ENCODE assay signal across 1 cellular context in the genomic region with DNA sequence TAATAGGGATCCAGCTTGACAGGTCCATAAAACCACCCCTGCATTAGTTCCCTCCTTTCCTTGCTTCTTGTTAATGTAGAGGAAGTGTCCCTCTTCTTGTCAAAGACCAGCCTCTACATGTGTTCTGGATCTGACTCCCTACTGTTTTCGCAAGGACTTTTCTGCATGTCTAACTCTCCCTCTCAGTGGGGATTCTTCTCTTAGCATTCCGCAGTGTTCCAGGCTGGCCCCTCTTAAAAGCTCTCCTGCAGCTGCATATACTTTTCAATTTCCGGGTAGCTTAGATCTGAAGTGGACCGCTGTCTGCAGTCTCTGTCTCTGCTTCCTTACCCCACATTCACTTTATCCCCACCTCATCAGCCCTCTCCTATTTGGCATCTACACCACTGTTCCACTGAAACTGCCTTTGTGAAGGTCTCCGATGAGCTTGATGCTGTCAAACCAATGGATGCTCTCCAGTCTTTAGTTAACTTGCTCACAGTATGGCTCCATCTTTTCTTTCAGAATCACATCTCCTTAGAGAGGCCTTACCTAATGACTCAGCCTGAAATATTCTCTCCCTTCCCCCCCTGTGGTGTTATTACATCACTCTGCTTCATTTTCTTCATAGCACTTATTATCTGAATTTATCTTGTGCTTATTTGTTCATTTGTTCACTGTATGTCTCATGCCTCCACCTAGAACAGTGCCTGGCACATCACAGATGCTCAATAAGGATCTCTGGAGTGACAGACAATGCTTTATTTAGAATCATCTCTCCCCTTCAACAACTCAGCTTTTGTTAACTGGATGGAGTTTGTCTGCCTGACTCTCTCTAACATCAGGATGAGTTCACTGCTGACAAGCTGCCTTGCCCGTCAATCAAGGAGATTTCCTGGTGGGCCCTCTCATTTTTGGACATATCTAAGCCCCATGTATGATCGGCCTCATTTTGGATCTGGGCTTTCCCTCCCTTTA.
TF ChIP-seq lines count a peak whose summit lies in the region.

No MANE protein-coding gene starts in this region.

TF ChIP-seq in HEK293, 187 proteins besides CTCF, POLR2A, EP300 and RAD21 (continued from another document):
- no peak for TF ChIP-seq ZBTB11 (tag by site-specific recombination; conservative IDR thresholded peaks at IDR 0.05; ENCODE audit: low read depth)
- TF ChIP-seq ZNF354C (tag by site-specific recombination; IDR thresholded peaks at IDR 0.05; ENCODE audit: borderline replicate concordance, low read depth): no peak
- TF ChIP-seq ZNF629 (tag by site-specific recombination; IDR thresholded peaks at IDR 0.05): peak; percentile 62
- TF ChIP-seq, protein P1, sequence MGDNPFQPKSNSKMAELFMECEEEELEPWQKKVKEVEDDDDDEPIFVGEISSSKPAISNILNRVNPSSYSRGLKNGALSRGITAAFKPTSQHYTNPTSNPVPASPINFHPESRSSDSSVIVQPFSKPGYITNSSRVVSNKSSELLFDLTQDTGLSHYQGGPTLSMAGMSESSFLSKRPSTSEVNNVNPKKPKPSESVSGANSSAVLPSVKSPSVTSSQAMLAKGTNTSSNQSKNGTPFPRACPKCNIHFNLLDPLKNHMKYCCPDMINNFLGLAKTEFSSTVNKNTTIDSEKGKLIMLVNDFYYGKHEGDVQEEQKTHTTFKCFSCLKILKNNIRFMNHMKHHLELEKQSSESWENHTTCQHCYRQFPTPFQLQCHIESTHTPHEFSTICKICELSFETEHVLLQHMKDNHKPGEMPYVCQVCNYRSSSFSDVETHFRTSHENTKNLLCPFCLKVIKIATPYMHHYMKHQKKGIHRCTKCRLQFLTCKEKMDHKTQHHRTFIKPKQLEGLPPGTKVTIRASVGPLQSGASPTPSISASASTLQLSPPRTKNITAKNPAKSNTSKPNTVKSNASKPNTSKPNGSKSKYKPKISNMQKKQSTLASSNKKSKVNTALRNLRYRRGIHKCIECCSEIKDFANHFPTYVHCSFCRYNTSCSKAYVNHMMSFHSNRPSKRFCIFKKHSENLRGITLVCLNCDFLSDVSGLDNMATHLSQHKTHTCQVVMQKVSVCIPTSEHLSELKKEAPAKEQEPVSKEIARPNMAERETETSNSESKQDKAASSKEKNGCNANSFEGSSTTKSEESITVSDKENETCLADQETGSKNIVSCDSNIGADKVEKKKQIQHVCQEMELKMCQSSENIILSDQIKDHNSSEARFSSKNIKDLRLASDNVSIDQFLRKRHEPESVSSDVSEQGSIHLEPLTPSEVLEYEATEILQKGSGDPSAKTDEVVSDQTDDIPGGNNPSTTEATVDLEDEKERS (tag by site-specific recombination; IDR thresholded peaks at IDR 0.05): no peak
- no peak for TF ChIP-seq RBAK (tag by site-specific recombination; IDR thresholded peaks at IDR 0.05)
- no peak for TF ChIP-seq ZNF292 (tag by site-specific recombination; IDR thresholded peaks at IDR 0.05; ENCODE audit: borderline replicate concordance, low read depth)
- peak; percentile 26; the same call in 1 of the 2 replicates for TF ChIP-seq ZNF692 (tag by site-specific recombination; IDR thresholded peaks at IDR 0.05)
- TF ChIP-seq ZIC2 (tag by site-specific recombination; IDR thresholded peaks at IDR 0.05): 0 out of 2 replicates have a peak, but pooled peaks have one; percentile 22
- TF ChIP-seq GLIS1 (tag by site-specific recombination; IDR thresholded peaks at IDR 0.05): peak; percentile 32; the same call in 1 of the 2 replicates
- no peak for TF ChIP-seq ZNF654 (tag by site-specific recombination; IDR thresholded peaks at IDR 0.05; ENCODE audit: low read depth)
- no peak for TF ChIP-seq ZNF146 (tag by site-specific recombination; IDR thresholded peaks at IDR 0.05)
- no peak for TF ChIP-seq ZNF274 (IDR thresholded peaks at IDR 0.05; ENCODE audit: low read length)
- no peak for TF ChIP-seq ZNF274 (tag by site-specific recombination; IDR thresholded peaks at IDR 0.05; ENCODE audit: borderline replicate concordance)
- TF ChIP-seq, protein P2, sequence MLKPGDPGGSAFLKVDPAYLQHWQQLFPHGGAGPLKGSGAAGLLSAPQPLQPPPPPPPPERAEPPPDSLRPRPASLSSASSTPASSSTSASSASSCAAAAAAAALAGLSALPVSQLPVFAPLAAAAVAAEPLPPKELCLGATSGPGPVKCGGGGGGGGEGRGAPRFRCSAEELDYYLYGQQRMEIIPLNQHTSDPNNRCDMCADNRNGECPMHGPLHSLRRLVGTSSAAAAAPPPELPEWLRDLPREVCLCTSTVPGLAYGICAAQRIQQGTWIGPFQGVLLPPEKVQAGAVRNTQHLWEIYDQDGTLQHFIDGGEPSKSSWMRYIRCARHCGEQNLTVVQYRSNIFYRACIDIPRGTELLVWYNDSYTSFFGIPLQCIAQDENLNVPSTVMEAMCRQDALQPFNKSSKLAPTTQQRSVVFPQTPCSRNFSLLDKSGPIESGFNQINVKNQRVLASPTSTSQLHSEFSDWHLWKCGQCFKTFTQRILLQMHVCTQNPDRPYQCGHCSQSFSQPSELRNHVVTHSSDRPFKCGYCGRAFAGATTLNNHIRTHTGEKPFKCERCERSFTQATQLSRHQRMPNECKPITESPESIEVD (tag by site-specific recombination; IDR thresholded peaks at IDR 0.05): no peak
- no peak for TF ChIP-seq ZNF776 (tag by site-specific recombination; IDR thresholded peaks at IDR 0.05; ENCODE audit: borderline replicate concordance)
- TF ChIP-seq SP3 (tag by site-specific recombination; IDR thresholded peaks at IDR 0.05): no peak
- no peak for TF ChIP-seq ZNF223 (tag by site-specific recombination; IDR thresholded peaks at IDR 0.05)
- TF ChIP-seq ZNF391 (tag by site-specific recombination; IDR thresholded peaks at IDR 0.05; ENCODE audit: borderline replicate concordance, low read depth): no peak
- no peak for TF ChIP-seq ZNF221 (tag by site-specific recombination; IDR thresholded peaks at IDR 0.05; ENCODE audit: borderline replicate concordance)
- no peak for TF ChIP-seq ZNF768 (tag by site-specific recombination; IDR thresholded peaks at IDR 0.05)
- no peak for TF ChIP-seq GFI1B (tag by site-specific recombination; IDR thresholded peaks at IDR 0.05)
- TF ChIP-seq KLF8 (tag by site-specific recombination; IDR thresholded peaks at IDR 0.05): peak; percentile 50; the same call in 1 of the 2 replicates
- no peak for TF ChIP-seq ZNF302 (tag by site-specific recombination; IDR thresholded peaks at IDR 0.05; ENCODE audit: low read depth)
- TF ChIP-seq ZNF362 (tag by site-specific recombination; IDR thresholded peaks at IDR 0.05): no peak
- TF ChIP-seq YY1 (tag by site-specific recombination; IDR thresholded peaks at IDR 0.05): no peak
- TF ChIP-seq, protein P3, sequence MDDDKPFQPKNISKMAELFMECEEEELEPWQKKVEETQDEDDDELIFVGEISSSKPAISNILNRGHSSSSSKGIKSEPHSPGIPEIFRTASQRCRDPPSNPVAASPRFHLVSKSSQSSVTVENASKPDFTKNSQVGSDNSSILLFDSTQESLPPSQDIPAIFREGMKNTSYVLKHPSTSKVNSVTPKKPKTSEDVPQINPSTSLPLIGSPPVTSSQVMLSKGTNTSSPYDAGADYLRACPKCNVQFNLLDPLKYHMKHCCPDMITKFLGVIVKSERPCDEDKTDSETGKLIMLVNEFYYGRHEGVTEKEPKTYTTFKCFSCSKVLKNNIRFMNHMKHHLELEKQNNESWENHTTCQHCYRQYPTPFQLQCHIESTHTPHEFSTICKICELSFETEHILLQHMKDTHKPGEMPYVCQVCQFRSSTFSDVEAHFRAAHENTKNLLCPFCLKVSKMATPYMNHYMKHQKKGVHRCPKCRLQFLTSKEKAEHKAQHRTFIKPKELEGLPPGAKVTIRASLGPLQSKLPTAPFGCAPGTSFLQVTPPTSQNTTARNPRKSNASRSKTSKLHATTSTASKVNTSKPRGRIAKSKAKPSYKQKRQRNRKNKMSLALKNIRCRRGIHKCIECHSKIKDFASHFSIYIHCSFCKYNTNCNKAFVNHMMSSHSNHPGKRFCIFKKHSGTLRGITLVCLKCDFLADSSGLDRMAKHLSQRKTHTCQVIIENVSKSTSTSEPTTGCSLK (tag by site-specific recombination; IDR thresholded peaks at IDR 0.05): no peak
- no peak for TF ChIP-seq KLF1 (tag by site-specific recombination; IDR thresholded peaks at IDR 0.05)
- no peak for TF ChIP-seq ZNF658 (tag by site-specific recombination; IDR thresholded peaks at IDR 0.05)
- no peak for TF ChIP-seq ZNF10 (tag by site-specific recombination; IDR thresholded peaks at IDR 0.05)
- TF ChIP-seq ZNF350 (tag by site-specific recombination; IDR thresholded peaks at IDR 0.05): no peak
